ENCODE assay signal across 12 cellular contexts in the genomic region with DNA sequence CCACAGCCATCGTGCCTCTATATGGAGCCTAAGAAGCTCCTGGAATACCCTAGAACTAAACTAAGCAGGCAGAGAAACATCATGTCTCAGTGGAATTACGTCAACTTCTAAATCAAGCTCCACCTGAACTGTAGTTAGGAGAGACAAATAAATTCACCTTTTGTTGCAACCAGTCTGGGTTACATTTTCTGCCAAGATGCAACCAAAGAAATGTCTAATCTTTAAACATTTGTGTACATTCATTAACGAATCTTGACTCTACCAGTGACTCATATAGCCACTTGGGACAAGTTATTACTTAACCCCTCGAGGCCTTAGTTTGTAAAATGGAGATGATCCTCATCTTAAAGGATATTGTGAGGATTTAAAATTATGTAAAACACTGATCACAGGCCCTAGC. TPM values are rescaled to one million over a fixed set of nuclear protein-coding genes. Genes with fewer than 3 reads are reported as not detected.
A peak's percentile ranks its signal among the peaks of the same experiment; 100 is the strongest.
DNase-seq lines count a peak whose midpoint lies in the region; ATAC-seq and TF ChIP-seq lines count a peak whose summit lies in the region.
"Had no signal": no experiment of that assay in that cellular context is flagged by ENCODE, and none has a peak within 500 bp of the region (broad histone marks: within the 10 kb centered on the region; RNA-seq: fewer than 3 reads in every experiment).

No MANE protein-coding gene starts in this region.

- no peak overlapping the region for H3K27ac Mint-ChIP-seq in T-helper 17 cell
- H3K27ac Mint-ChIP-seq: immature natural killer cell had no signal

- peaks cover 49% of the 10 kb centered on the region for H3K4me1 ChIP-seq in lower lobe of right lung

- DNase-seq in lower lobe of right lung (no peak), T-helper 17 cell (no peak)
- DNase-seq in activated effector memory CD4-positive, alpha-beta T cell treated with Interleukin-2 at 50 U/mL for 16 hours: no peak
- DNase-seq in stimulated activated CD4-positive, alpha-beta T cell treated with anti-CD3 and anti-CD28 coated beads, Interleukin-4, amount 100 ng/mL, for 24 hours: no peak
- DNase-seq: Caco-2, immature natural killer cell, WERI-Rb-1 had no signal

- intact Hi-C loops in lower lobe of right lung (cut with DNase I): no loop called here

- 0 out of 2 replicates have a peak overlapping the region, but pooled peaks have one; percentile 30 for H3K27ac ChIP-seq in VCaP
- H3K27ac ChIP-seq in lower lobe of right lung: no peak overlapping the region
- H3K27ac ChIP-seq: HL-60, WERI-Rb-1 had no signal

- no peak overlapping the region for H3K4me3 ChIP-seq in lower lobe of right lung

- no peaks in the 10 kb centered on the region for H3K4me1 Mint-ChIP-seq in T-helper 17 cell
- H3K4me1 Mint-ChIP-seq: immature natural killer cell had no signal

- H3K9me3 ChIP-seq in lower lobe of right lung (no peaks in the 10 kb centered on the region), T-helper 17 cell (ENCODE audit: control insufficient read depth, low read length, poor library complexity, severe bottlenecking) (no peaks in the 10 kb centered on the region)
- H3K9me3 ChIP-seq: Caco-2 had no signal

- peak; percentile 59 for ATAC-seq in GM18870 (IDR thresholded peaks at IDR 0.05; ENCODE audit: unreplicated experiment)
- peak; percentile 60 for ATAC-seq in HG02840 (IDR thresholded peaks at IDR 0.05; ENCODE audit: low FRiP score, unreplicated experiment)
- ATAC-seq in lower lobe of right lung: peak; percentile 34 to 66
- ATAC-seq in HG02610 (IDR thresholded peaks at IDR 0.05; ENCODE audit: unreplicated experiment): no peak
- no peak for ATAC-seq in T-helper 17 cell

- peaks cover 2% of the 10 kb centered on the region for H3K36me3 Mint-ChIP-seq in T-helper 17 cell (ENCODE audit: low read depth)
- H3K36me3 Mint-ChIP-seq: immature natural killer cell had no signal

- H3K36me3 ChIP-seq in lower lobe of right lung: no peaks in the 10 kb centered on the region
- H3K36me3 ChIP-seq: WERI-Rb-1 had no signal

- no peaks in the 10 kb centered on the region for H3K27me3 ChIP-seq in lower lobe of right lung (ENCODE audit: low read depth)

- H3K4me3 Mint-ChIP-seq in T-helper 17 cell: no peak overlapping the region
- H3K4me3 Mint-ChIP-seq: immature natural killer cell had no signal

- no peak for TF ChIP-seq CTCF in VCaP (conservative IDR thresholded peaks at IDR 0.05)
- TF ChIP-seq CTCF in lower lobe of right lung (IDR thresholded peaks at IDR 0.05): no peak

- H3K27me3 Mint-ChIP-seq in T-helper 17 cell: peaks cover 43% of the 10 kb centered on the region

RNA-seq across cellular contexts. Expression of a gene that starts 8.9 kb away (rescaled TPM):
- total RNA-seq in lower lobe of right lung (62.7 TPM), T-helper 17 cell (under 1 TPM; 0.77 to 0.78 TPM)

Comparison
In these comparisons a context has a peak if more than half of its experiments do, and no peak if none do; other contexts are left out.
1. ATAC-seq: peak in GM18870 (single experiment), HG02840 (single experiment) and lower lobe of right lung (2 of 2); none in HG02610 (single experiment) and T-helper 17 cell (single experiment).
2. RNA of a gene that starts 8.9 kb away (total RNA-seq): 62.7 TPM in lower lobe of right lung (single experiment); 0.77 to 0.78 TPM in T-helper 17 cell; every median in the first group is over 10 times any median in the second.